In the genomic region with DNA sequence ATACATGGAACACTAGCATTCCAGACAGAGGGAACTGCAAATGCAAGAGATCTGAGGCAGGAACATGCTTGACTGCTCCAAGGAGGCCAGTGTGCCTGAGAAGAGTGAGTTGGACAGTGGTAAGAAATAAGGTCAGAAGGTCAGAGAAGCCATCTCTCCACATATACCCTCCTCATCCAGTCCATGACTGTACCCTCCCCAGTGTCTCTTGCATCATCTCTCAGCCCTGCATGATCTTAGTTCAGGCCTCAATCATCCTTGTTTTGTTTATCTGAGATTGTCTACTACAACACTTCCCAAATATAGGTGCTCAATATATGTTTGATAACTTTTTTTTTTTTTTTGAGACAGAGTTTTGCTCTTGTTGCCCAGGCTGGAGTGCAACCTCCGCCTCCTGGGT, we compare ENCODE assay signal across 16 cellular contexts.
"Had no signal": no experiment of that assay in that cellular context is flagged by ENCODE, and none has a peak within 500 bp of the region (broad histone marks: within the 10 kb centered on the region; RNA-seq: fewer than 3 reads in every experiment).

No MANE protein-coding gene starts in this region.

- H3K9me3 ChIP-seq: colonic mucosa, esophagus squamous epithelium, left ventricle myocardium inferior, tibial artery had no signal

- H3K27ac Mint-ChIP-seq: naive B cell, nephron progenitor cell had no signal

- H3K36me3 ChIP-seq: colonic mucosa, left ventricle myocardium inferior had no signal

- H3K4me1 ChIP-seq: colonic mucosa had no signal

- H3K4me3 Mint-ChIP-seq: immature natural killer cell, naive B cell, nephron progenitor cell had no signal

- ATAC-seq: sciatic nerve had no signal

- H3K27me3 ChIP-seq: colonic mucosa, esophagus squamous epithelium, spleen, tibial artery had no signal

- H3K4me1 Mint-ChIP-seq: nephron progenitor cell had no signal

- H3K9me3 Mint-ChIP-seq: immature natural killer cell had no signal

- H3K27me3 Mint-ChIP-seq: naive B cell had no signal

- H3K4me3 ChIP-seq: colonic mucosa, esophagus squamous epithelium, left ventricle myocardium inferior, lung, spleen, tibial artery had no signal

- DNase-seq: colonic mucosa; dermis blood vessel endothelial cell; esophagus squamous epithelium; foreskin fibroblast; immature natural killer cell; left ventricle myocardium inferior; mesendoderm; naive B cell; nephron progenitor cell; spleen; stimulated activated CD4-positive, alpha-beta T cell treated with anti-CD3 and anti-CD28 coated beads, Interleukin-2, amount 100 ng/mL, for 24 hours; stimulated activated CD4-positive, alpha-beta T cell treated with anti-CD3 and anti-CD28 coated beads, Interleukin-4, amount 100 ng/mL, for 4 hours; stimulated activated naive CD4-positive, alpha-beta T cell; tibial artery had no signal

- H3K27ac ChIP-seq: colonic mucosa, esophagus squamous epithelium, left ventricle myocardium inferior, spleen, tibial artery had no signal
